Comparison of ENCODE assay signal across 3 cellular contexts in genomic region chr1:192171123-192171522, GRCh38.
TF ChIP-seq lines count a peak whose summit lies in the region.

No MANE protein-coding gene starts in this region.

TF ChIP-seq in IMR-90, 13 proteins besides CTCF, POLR2A, EP300 and RAD21:
- TF ChIP-seq RCOR1 (IDR thresholded peaks at IDR 0.05; ENCODE audit: insufficient replicate concordance, low read length), result no peak
- no peak for TF ChIP-seq RFX5 (IDR thresholded peaks at IDR 0.05; ENCODE audit: low read depth, low read length)
- 0 out of 2 replicates have a peak, but pooled peaks have one; percentile 13 for TF ChIP-seq NFE2L2 (IDR thresholded peaks at IDR 0.05; ENCODE audit: low read depth, low read length)
- TF ChIP-seq SMC3 (IDR thresholded peaks at IDR 0.05; ENCODE audit: low read depth, low read length), result no peak
- no peak for TF ChIP-seq MAZ (IDR thresholded peaks at IDR 0.05; ENCODE audit: borderline replicate concordance, low read depth, low read length)
- no peak for TF ChIP-seq BHLHE40 (IDR thresholded peaks at IDR 0.05; ENCODE audit: low read depth, low read length)
- no peak for TF ChIP-seq FOS (IDR thresholded peaks at IDR 0.05; ENCODE audit: low read depth, low read length)

TF ChIP-seq in H1, 55 proteins besides CTCF, POLR2A, EP300 and RAD21:
- TF ChIP-seq CREB1 (IDR thresholded peaks at IDR 0.05) (no peak), GTF2F1 (IDR thresholded peaks at IDR 0.05; ENCODE audit: borderline replicate concordance, low read depth, low read length) (no peak), HDAC6 (IDR thresholded peaks at IDR 0.05; ENCODE audit: low read depth, low read length) (no peak), KDM1A (IDR thresholded peaks at IDR 0.05; ENCODE audit: borderline replicate concordance, low read length) (no peak), JUND (IDR thresholded peaks at IDR 0.05; ENCODE audit: low read length) (no peak), MAFK (IDR thresholded peaks at IDR 0.05; ENCODE audit: low read depth, low read length) (no peak), EGR1 (IDR thresholded peaks at IDR 0.05; ENCODE audit: borderline replicate concordance, low read depth, low read length) (no peak), POLR2AphosphoS5 (IDR thresholded peaks at IDR 0.05; ENCODE audit: low read depth, low read length) (no peak), SUZ12 (IDR thresholded peaks at IDR 0.05; ENCODE audit: low read length) (no peak), SIX5 (IDR thresholded peaks at IDR 0.05; ENCODE audit: low read depth, low read length) (no peak), TAF1 (IDR thresholded peaks at IDR 0.05; ENCODE audit: low read depth, low read length) (no peak), PHF8 (conservative IDR thresholded peaks at IDR 0.05; ENCODE audit: low read depth, low read length) (no peak), KDM4A (IDR thresholded peaks at IDR 0.05; ENCODE audit: low read depth, low read length, severe bottlenecking) (no peak), SIN3A (conservative IDR thresholded peaks at IDR 0.05 in 1 of 2, IDR thresholded peaks at IDR 0.05 in 1 of 2; ENCODE audit: low read depth in 1 of 2, low read length in 2 of 2) (no peak), RNF2 (IDR thresholded peaks at IDR 0.05; ENCODE audit: borderline replicate concordance, low read depth, low read length, missing control alignments, poor library complexity, severe bottlenecking) (no peak), CHD2 (IDR thresholded peaks at IDR 0.05; ENCODE audit: low read length) (no peak)

TF ChIP-seq in SK-N-SH treated with all-trans-retinoic acid at 6 μM for 48 hours, 23 proteins besides CTCF, POLR2A, EP300 and RAD21:
- TF ChIP-seq CREB5 (CRISPR knock-in tag; IDR thresholded peaks at IDR 0.05; ENCODE audit: low read depth) (no peak), ARNTL (CRISPR knock-in tag; IDR thresholded peaks at IDR 0.05; ENCODE audit: borderline replicate concordance, low read depth) (no peak), CSRNP3 (CRISPR knock-in tag; IDR thresholded peaks at IDR 0.05) (no peak), ZFP30 (CRISPR knock-in tag; IDR thresholded peaks at IDR 0.05) (no peak), GLIS3 (CRISPR knock-in tag; IDR thresholded peaks at IDR 0.05) (no peak), OSR1 (CRISPR knock-in tag; IDR thresholded peaks at IDR 0.05) (no peak), POU6F1 (CRISPR knock-in tag; IDR thresholded peaks at IDR 0.05; ENCODE audit: borderline replicate concordance, low read depth) (no peak), ISL1 (CRISPR knock-in tag; IDR thresholded peaks at IDR 0.05) (no peak), TOX (CRISPR knock-in tag; IDR thresholded peaks at IDR 0.05; ENCODE audit: borderline replicate concordance) (no peak), ZC3H10 (CRISPR knock-in tag; IDR thresholded peaks at IDR 0.05) (no peak), ZFP3 (CRISPR knock-in tag; IDR thresholded peaks at IDR 0.05) (no peak), ESRRG (CRISPR knock-in tag; IDR thresholded peaks at IDR 0.05) (no peak), SNAI2 (CRISPR knock-in tag; IDR thresholded peaks at IDR 0.05) (no peak), BACH2 (CRISPR knock-in tag; IDR thresholded peaks at IDR 0.05; ENCODE audit: borderline replicate concordance) (no peak), TSHZ2 (CRISPR knock-in tag; IDR thresholded peaks at IDR 0.05) (no peak)
